30 cellular contexts compared by ENCODE assay signal in genomic region chr4:181760560-181760959, GRCh38.
"Had no signal": no experiment of that assay in that cellular context is flagged by ENCODE, and none has a peak within 500 bp of the region (broad histone marks: within the 10 kb centered on the region; RNA-seq: fewer than 3 reads in every experiment).

No MANE protein-coding gene starts in this region.

- FAIRE-seq: colon had no signal

- H3K27me3 Mint-ChIP-seq: activated CD4-positive, alpha-beta T cell treated with anti-CD3 and anti-CD28 coated beads for 36 hours; activated CD4-positive, alpha-beta T cell treated with anti-CD3 and anti-CD28 coated beads, Interleukin-2, amount 10 ng/mL, durations not matched to agents 7 days and 5 days; activated CD8-positive, alpha-beta T cell treated with anti-CD3 and anti-CD28 coated beads for 36 hours; activated naive CD8-positive, alpha-beta T cell; activated T-helper 17 cell treated with anti-CD3 and anti-CD28 coated beads, Interleukin-2, amount 50 U/mL, for 72 hours; effector memory CD8-positive, alpha-beta T cell had no signal

- H3K4me3 ChIP-seq: body of pancreas, esophagus muscularis mucosa, gastrocnemius medialis, heart right ventricle, hepatocyte had no signal

- H3K36me3 Mint-ChIP-seq: activated naive CD8-positive, alpha-beta T cell had no signal

- ATAC-seq: activated CD4-positive, alpha-beta T cell treated with anti-CD3 and anti-CD28 coated beads for 36 hours; activated CD8-positive, alpha-beta T cell treated with anti-CD3 and anti-CD28 coated beads for 36 hours; activated T-cell treated with anti-CD3 and anti-CD28 coated beads, Interleukin-2, amount 50 U/mL, for 4 hours; activated T-helper 17 cell treated with anti-CD3 and anti-CD28 coated beads, Interleukin-2, amount 50 U/mL, for 72 hours; body of pancreas; effector memory CD8-positive, alpha-beta T cell; foreskin keratinocyte; gastrocnemius medialis; heart right ventricle had no signal

- H3K27ac Mint-ChIP-seq: activated CD4-positive, alpha-beta T cell treated with anti-CD3 and anti-CD28 coated beads for 36 hours; activated CD4-positive, alpha-beta T cell treated with anti-CD3 and anti-CD28 coated beads, Interleukin-2, amount 10 ng/mL, durations not matched to agents 7 days and 5 days; activated CD8-positive, alpha-beta T cell treated with anti-CD3 and anti-CD28 coated beads for 36 hours; activated naive CD8-positive, alpha-beta T cell; activated T-helper 17 cell treated with anti-CD3 and anti-CD28 coated beads, Interleukin-2, amount 50 U/mL, for 72 hours; effector memory CD8-positive, alpha-beta T cell had no signal

- H3K27me3 ChIP-seq: body of pancreas, esophagus muscularis mucosa, gastrocnemius medialis, heart right ventricle, hepatocyte had no signal

- H2AFZ ChIP-seq: hepatocyte had no signal

- H3K4me2 ChIP-seq: hepatocyte had no signal

- H3K79me2 ChIP-seq: hepatocyte had no signal

- H3K9me3 Mint-ChIP-seq: activated CD4-positive, alpha-beta T cell treated with anti-CD3 and anti-CD28 coated beads, Interleukin-2, amount 10 ng/mL, durations not matched to agents 7 days and 5 days; activated CD8-positive, alpha-beta T cell treated with anti-CD3 and anti-CD28 coated beads for 36 hours; activated T-helper 17 cell treated with anti-CD3 and anti-CD28 coated beads, Interleukin-2, amount 50 U/mL, for 72 hours had no signal

- DNase-seq: activated CD4-positive, alpha-beta T cell treated with anti-CD3 and anti-CD28 coated beads for 36 hours; activated CD4-positive, alpha-beta T cell treated with anti-CD3 and anti-CD28 coated beads, Interleukin-2, amount 10 ng/mL, durations not matched to agents 7 days and 5 days; activated CD4-positive, alpha-beta T cell treated with anti-CD3 and anti-CD28 coated beads, Interleukin-2, amount 50 U/mL, for 4 hours; activated CD4-positive, CD25-positive, alpha-beta regulatory T cell; activated CD4-positive, CD25-positive, alpha-beta regulatory T cell treated with anti-CD3 and anti-CD28 coated beads, Interleukin-2, amount 50 U/mL, for 72 hours; activated CD8-positive, alpha-beta memory T cell treated with anti-CD3 and anti-CD28 coated beads for 24 hours; activated CD8-positive, alpha-beta T cell treated with anti-CD3 and anti-CD28 coated beads for 36 hours; activated effector memory CD4-positive, alpha-beta T cell treated with Interleukin-2 at 50 U/mL for 16 hours; activated gamma-delta T cell treated with Interleukin-2 at 50 U/mL for 16 hours; activated naive CD4-positive, alpha-beta T cell treated with anti-CD3 and anti-CD28 coated beads, Interleukin-2, amount 50 U/mL, for 16 hours; activated naive CD4-positive, alpha-beta T cell treated with Interleukin-2 at 50 U/mL for 16 hours; activated T-cell treated with anti-CD3 and anti-CD28 coated beads, Interleukin-2, amount 50 U/mL, for 4 hours; amniotic stem cell; anterior cingulate cortex; body of pancreas; caudate nucleus; cortex of kidney; dermis blood vessel endothelial cell; effector CD4-positive, alpha-beta T cell; effector memory CD8-positive, alpha-beta T cell; erythroblast; foreskin keratinocyte; gastrocnemius medialis; heart right ventricle; T-helper 2 cell had no signal

- H3K9me3 ChIP-seq: body of pancreas, esophagus muscularis mucosa, gastrocnemius medialis, heart right ventricle had no signal

- H3K4me1 Mint-ChIP-seq: activated CD4-positive, alpha-beta T cell treated with anti-CD3 and anti-CD28 coated beads for 36 hours; activated CD4-positive, alpha-beta T cell treated with anti-CD3 and anti-CD28 coated beads, Interleukin-2, amount 10 ng/mL, durations not matched to agents 7 days and 5 days; activated T-helper 17 cell treated with anti-CD3 and anti-CD28 coated beads, Interleukin-2, amount 50 U/mL, for 72 hours had no signal

- H3K4me1 ChIP-seq: body of pancreas, esophagus muscularis mucosa, foreskin keratinocyte, gastrocnemius medialis, heart right ventricle had no signal

- H3K36me3 ChIP-seq: esophagus muscularis mucosa, gastrocnemius medialis, heart right ventricle had no signal

- H3K4me3 Mint-ChIP-seq: activated CD4-positive, alpha-beta T cell treated with anti-CD3 and anti-CD28 coated beads for 36 hours; activated CD4-positive, alpha-beta T cell treated with anti-CD3 and anti-CD28 coated beads, Interleukin-2, amount 10 ng/mL, durations not matched to agents 7 days and 5 days; activated CD8-positive, alpha-beta T cell treated with anti-CD3 and anti-CD28 coated beads for 36 hours; activated naive CD8-positive, alpha-beta T cell; activated T-cell treated with anti-CD3 and anti-CD28 coated beads, Interleukin-2, amount 50 U/mL, for 4 hours; activated T-helper 17 cell treated with anti-CD3 and anti-CD28 coated beads, Interleukin-2, amount 50 U/mL, for 72 hours; effector memory CD8-positive, alpha-beta T cell had no signal

- H3K27ac ChIP-seq: body of pancreas, esophagus muscularis mucosa, foreskin keratinocyte, gastrocnemius medialis, heart right ventricle, hepatocyte had no signal
